8 cellular contexts compared by ENCODE assay signal in genomic region chr10:12605580-12606405, GRCh38.
DNase-seq lines count a peak whose midpoint lies in the region; ATAC-seq, FAIRE-seq and TF ChIP-seq lines count a peak whose summit lies in the region.

No MANE protein-coding gene starts in this region.

- peak overlapping the region; percentile 84 for H3K4me3 Mint-ChIP-seq in T-helper 17 cell

- H3K4me1 Mint-ChIP-seq in T-helper 17 cell = peaks cover 26% of the 10 kb centered on the region

- peaks cover 14% of the 10 kb centered on the region for H3K4me1 ChIP-seq in GM12878 (ENCODE audit: control insufficient read depth, insufficient read depth, low read length)

- H3K9ac ChIP-seq in GM12878 (ENCODE audit: control insufficient read depth, insufficient read depth, low read length) = peak overlapping the region; percentile 74

- TF ChIP-seq RAD21 in Ishikawa (IDR thresholded peaks at IDR 0.05; ENCODE audit: low read depth) (no peak), GM12878 (IDR thresholded peaks at IDR 0.05; ENCODE audit: insufficient read depth, low read depth, low read length) (no peak)

- no peak for TF ChIP-seq CTCF in GM12878 (IDR thresholded peaks at IDR 0.05 in 2 of 3, conservative IDR thresholded peaks at IDR 0.05 in 1 of 3; ENCODE audit: control insufficient read depth in 2 of 3, extremely low read depth in 1 of 3, insufficient read depth in 1 of 3, low read depth in 3 of 3, low read length in 3 of 3)

- no peaks in the 10 kb centered on the region for H3K36me3 ChIP-seq in GM12878 (ENCODE audit: control insufficient read depth in 2 of 2, insufficient read depth in 2 of 2, low read length in 1 of 2)

- ATAC-seq in GM19467 (IDR thresholded peaks at IDR 0.05; ENCODE audit: unreplicated experiment) (peak; percentile 72), T-helper 17 cell (peak; percentile 88), GM12878 (peak; percentile 92)

- peak overlapping the region; percentile 99 for H3K4me2 ChIP-seq in GM12878 (ENCODE audit: control insufficient read depth, insufficient read depth)

- TF ChIP-seq EP300 in Ishikawa (IDR thresholded peaks at IDR 0.05; ENCODE audit: borderline replicate concordance) (no peak), GM12878 (IDR thresholded peaks at IDR 0.05; ENCODE audit: borderline replicate concordance in 1 of 2, control insufficient read depth in 1 of 2, low read depth in 2 of 2, low read length in 2 of 2) (no peak)

- no peaks in the 10 kb centered on the region for H3K9me3 ChIP-seq in T-helper 17 cell (ENCODE audit: control insufficient read depth, low read length, poor library complexity, severe bottlenecking)
- H3K9me3 ChIP-seq in GM12878 (replicated peaks; ENCODE audit: control insufficient read depth, insufficient read depth, low read length) = no peaks in the 10 kb centered on the region

- H2AFZ ChIP-seq in GM12878 (ENCODE audit: control insufficient read depth, low read depth, low read length) = peak overlapping the region; percentile 92

- TF ChIP-seq POLR2A in GM12878 (IDR thresholded peaks at IDR 0.05; ENCODE audit: low read depth, low read length) = peak; percentile 59

- H3K27ac Mint-ChIP-seq in T-helper 17 cell = peak overlapping the region; percentile 97

- H3K27ac ChIP-seq in GM12878 (ENCODE audit: control insufficient read depth, insufficient read depth) = peak overlapping the region; percentile 71

- no peaks in the 10 kb centered on the region for H3K27me3 ChIP-seq in GM12878 (replicated peaks in 1 of 2; ENCODE audit: control insufficient read depth in 2 of 2, insufficient read depth in 2 of 2, low read length in 1 of 2)

- SMC1A ChIA-PET in GM12878 (lab: Charles Lee; ENCODE audit: uncharacterized antibody, unreplicated experiment) = interaction anchor here (0.8 to 1.1 kb wide), 4 partner anchors 8 to 58 kb away, joined by 3 to 6 read pairs (median 3); no protein-coding TSS in a partner anchor

- no TSS peak for BruUV-seq in GM12878 (replicated peaks; lab: Mats Ljungman, UMichigan)

- H3K4me3 ChIP-seq in GM12878 = peak overlapping the region; percentile 62

- POLR2A ChIA-PET in GM12878 (lab: Charles Lee) = interaction anchor here (1.0 kb wide), 1 partner anchor 25 kb away, joined by 4 read pairs; no protein-coding TSS in a partner anchor

- intact Hi-C loops in GM12878 (cut with micrococcal nuclease; ENCODE audit: unreplicated experiment) = no loop called here

- CTCF ChIA-PET in GM12878 (lab: Yijun Ruan, JAX) = interaction anchor here (1.0 kb wide), 1 partner anchor 105 kb away, joined by 3 read pairs; no protein-coding TSS in a partner anchor

- peaks cover 4% of the 10 kb centered on the region for H3K36me3 Mint-ChIP-seq in T-helper 17 cell (ENCODE audit: low read depth)

- 10% methylated on average over 27 of the region's 27 CpGs for WGBS in GM12878 (ENCODE audit: insufficient coverage, insufficient replicate concordance, low lambda C conversion rate, missing lambda C conversion rate)

- no peaks in the 10 kb centered on the region for H4K20me1 ChIP-seq in GM12878 (ENCODE audit: control insufficient read depth, insufficient read depth)

- H3K27me3 Mint-ChIP-seq in T-helper 17 cell = no peaks in the 10 kb centered on the region

- in situ Hi-C loops in GM12878 (cut with MboI) = no loop called here

- DNase-seq in COR-L47 (lab: John Stamatoyannopoulos, UW) = peak; percentile 69
- peak; percentile 15 to 40 (median 15) for DNase-seq in T-helper 17 cell
- DNase-seq in GM12878 (ENCODE audit: low read depth, low spot score) = no peak
- DNase-seq in left kidney (ENCODE audit: low read depth, low spot score) = peak; percentile 26
- peak; percentile 13 to 29 (median 16) for DNase-seq in stimulated activated CD4-positive, alpha-beta T cell treated with anti-CD3 and anti-CD28 coated beads, TNF-alpha, amount 100 ng/mL, for 4 hours (ENCODE audit: low read depth in 3 of 3)
- no peak for DNase-seq in HUDEP-2 (lab: John Stamatoyannopoulos, UW; ENCODE audit: unreplicated experiment in 76 of 76)

- peaks cover 4% of the 10 kb centered on the region for H3K79me2 ChIP-seq in GM12878 (ENCODE audit: control insufficient read depth, insufficient read depth, low read length)

- RAD21 ChIA-PET in GM12878 (lab: Charles Lee; ENCODE audit: unreplicated experiment) = interaction anchor here (0.7 to 1.0 kb wide), 3 partner anchors 11 to 17 kb away, joined by 3 read pairs; no protein-coding TSS in a partner anchor

- peak; percentile 73 for FAIRE-seq in GM12878 (lab: Jason Lieb, UNC)

TF ChIP-seq in Ishikawa, 13 proteins besides CTCF, POLR2A, EP300 and RAD21:
- TF ChIP-seq REST (IDR thresholded peaks at IDR 0.05; ENCODE audit: low read depth) (no peak), CREB1 (IDR thresholded peaks at IDR 0.05; ENCODE audit: low read depth) (no peak), FOXM1 (IDR thresholded peaks at IDR 0.05; ENCODE audit: borderline replicate concordance, low read depth) (no peak), TEAD4 (IDR thresholded peaks at IDR 0.05) (no peak), TCF12 (IDR thresholded peaks at IDR 0.05; ENCODE audit: low read depth) (no peak), CEBPB (IDR thresholded peaks at IDR 0.05) (0 out of 2 replicates have a peak, but pooled peaks have one; percentile 33), NFIC (IDR thresholded peaks at IDR 0.05) (peak; percentile 40; the same call in 1 of the 2 replicates)

TF ChIP-seq in GM12878, 131 proteins besides CTCF, POLR2A, EP300 and RAD21 (continues in another document):
- TF ChIP-seq MAX (IDR thresholded peaks at IDR 0.05; ENCODE audit: low read depth, low read length) = no peak
- no peak for TF ChIP-seq NBN (IDR thresholded peaks at IDR 0.05)
- TF ChIP-seq MXI1 (IDR thresholded peaks at IDR 0.05; ENCODE audit: low read depth, low read length) = no peak
- TF ChIP-seq BRCA1 (IDR thresholded peaks at IDR 0.05; ENCODE audit: low read depth, low read length) = no peak
- no peak for TF ChIP-seq BCLAF1 (IDR thresholded peaks at IDR 0.05)
- peak; percentile 35; the same call in 1 of the 2 replicates for TF ChIP-seq POLR2AphosphoS5 (IDR thresholded peaks at IDR 0.05; ENCODE audit: low read length)
- TF ChIP-seq MEF2A (IDR thresholded peaks at IDR 0.05; ENCODE audit: insufficient read depth, low read depth, low read length) = no peak
- peak; percentile 52 for TF ChIP-seq ZNF687 (IDR thresholded peaks at IDR 0.05)

Comparison
In these comparisons a context has a peak if more than half of its experiments do, and no peak if none do; other contexts are left out.
1. DNase-seq: peak in COR-L47 (single experiment), T-helper 17 cell (3 of 3), left kidney (single experiment) and stimulated activated CD4-positive, alpha-beta T cell treated with anti-CD3 and anti-CD28 coated beads, TNF-alpha, amount 100 ng/mL, for 4 hours (3 of 3); none in GM12878 (single experiment) and HUDEP-2 (0 of 76).
2. Peak in every context shown above with its lines, with median percentiles within 50 percentile points of each other: ATAC-seq.